In genomic region chr7:1114088-1114487, GRCh38 we compare ENCODE assay signal across 21 cellular contexts. TPM values are rescaled to one million over a fixed set of nuclear protein-coding genes. Genes with fewer than 3 reads are reported as not detected.
A peak's percentile ranks its signal among the peaks of the same experiment; 100 is the strongest.
DNase-seq lines count a peak whose midpoint lies in the region; ATAC-seq, FAIRE-seq and TF ChIP-seq lines count a peak whose summit lies in the region.
"Had no signal": no experiment of that assay in that cellular context is flagged by ENCODE, and none has a peak within 500 bp of the region (broad histone marks: within the 10 kb centered on the region; RNA-seq: fewer than 3 reads in every experiment).

No MANE protein-coding gene starts in this region.

- no peak overlapping the region for H3K27ac ChIP-seq in H1 (ENCODE audit: low read depth, low read length)
- H3K27ac ChIP-seq in spleen, result peak overlapping the region in 3 of 8 donors; percentile 20 to 40 (median 39)
- H3K27ac ChIP-seq: 22Rv1 had no signal

- H2BK15ac ChIP-seq in H1 (ENCODE audit: low read length), result no peak overlapping the region

- TF ChIP-seq CTCF in H1 (IDR thresholded peaks at IDR 0.05; ENCODE audit: control extremely low read depth in 1 of 3, insufficient read depth in 1 of 3, low read depth in 1 of 3, low read length in 3 of 3) (no peak), nephron progenitor cell (IDR thresholded peaks at IDR 0.05) (no peak), spleen (IDR thresholded peaks at IDR 0.05 in 8 of 11, conservative IDR thresholded peaks at IDR 0.05 in 3 of 11) (no peak)

- peak overlapping the region; percentile 51; the same call in 1 of the 2 replicates for H4K8ac ChIP-seq in H1 (ENCODE audit: extremely low read depth, insufficient read depth, low read length)

- H3K4ac ChIP-seq in H1 (replicated peaks; ENCODE audit: insufficient read length, low read depth, low read length), result no peak overlapping the region

- peaks cover 11% of the 10 kb centered on the region for H3K79me1 ChIP-seq in H1 (ENCODE audit: low read depth, low read length)

- no peak for DNase-seq in activated naive CD4-positive, alpha-beta T cell treated with anti-CD3 and anti-CD28 coated beads, Interleukin-2, amount 10 ng/mL, durations not matched to agents 7 days and 5 days
- DNase-seq in H1 (ENCODE audit: low read depth in 1 of 2, low spot score in 2 of 2) (no peak), nephron progenitor cell (no peak), spleen (peak; percentile 56)
- DNase-seq: ACHN, HCEC 1CT, KG1, NCI-H1092, NCI-H1436, NCI-H187 treated with DMSO at 0.1 percent for 48 hours, NCI-H2107, NCI-H446 treated with DMSO at 0.1 percent for 48 hours, NCI-H526 treated with DMSO at 0.1 percent for 48 hours, SHP77 had no signal

- no peak for TF ChIP-seq POLR2A in H1 (IDR thresholded peaks at IDR 0.05; ENCODE audit: control extremely low read depth in 1 of 2, low read depth in 2 of 2, low read length in 2 of 2)
- TF ChIP-seq POLR2A in spleen (IDR thresholded peaks at IDR 0.05), result no peak

- peak overlapping the region; percentile 82 for H3K27ac Mint-ChIP-seq in activated naive CD4-positive, alpha-beta T cell treated with anti-CD3 and anti-CD28 coated beads, Interleukin-2, amount 50 U/mL, for 24 hours
- no peak overlapping the region for H3K27ac Mint-ChIP-seq in activated naive CD4-positive, alpha-beta T cell treated with anti-CD3 and anti-CD28 coated beads, Interleukin-2, amount 10 ng/mL, durations not matched to agents 7 days and 5 days
- peak overlapping the region; percentile 53 for H3K27ac Mint-ChIP-seq in nephron progenitor cell

- no peak overlapping the region for H2BK12ac ChIP-seq in H1 (ENCODE audit: low read depth, low read length)

- H3K9me3 ChIP-seq in H1 (ENCODE audit: insufficient read depth in 2 of 2, low read depth in 1 of 2, low read length in 1 of 2) (no peaks in the 10 kb centered on the region; a peak in 1 of 4 replicates), spleen (no peaks in the 10 kb centered on the region)

- no peak overlapping the region for H2BK20ac ChIP-seq in H1 (ENCODE audit: low read length)

- TF ChIP-seq RAD21 in H1 (IDR thresholded peaks at IDR 0.05 in 1 of 2, conservative IDR thresholded peaks at IDR 0.05 in 1 of 2; ENCODE audit: low read depth in 2 of 2, low read length in 2 of 2), result no peak

- H3K23me2 ChIP-seq in H1 (ENCODE audit: low read depth, low read length), result no peaks in the 10 kb centered on the region

- no peak overlapping the region for H4K91ac ChIP-seq in H1 (replicated peaks; ENCODE audit: insufficient read length, low read length)

- H3K27me3 Mint-ChIP-seq in activated naive CD4-positive, alpha-beta T cell treated with anti-CD3 and anti-CD28 coated beads, Interleukin-2, amount 50 U/mL, for 24 hours, result no peaks in the 10 kb centered on the region
- H3K27me3 Mint-ChIP-seq in activated naive CD4-positive, alpha-beta T cell treated with anti-CD3 and anti-CD28 coated beads, Interleukin-2, amount 10 ng/mL, durations not matched to agents 7 days and 5 days, result no peaks in the 10 kb centered on the region
- H3K27me3 Mint-ChIP-seq in nephron progenitor cell (ENCODE audit: low read depth, poor library complexity), result peaks cover 3% of the 10 kb centered on the region
- H3K27me3 Mint-ChIP-seq: CD8-positive, alpha-beta memory T cell had no signal

- H3K36me3 ChIP-seq in H1 (ENCODE audit: control insufficient read depth in 2 of 4, insufficient read depth in 4 of 4, low read length in 3 of 4), result no peaks in the 10 kb centered on the region
- H3K36me3 ChIP-seq in spleen, result peaks cover 0 to 7% (median 0%) of the 10 kb centered on the region in 6 donors

- no peak overlapping the region for H4K5ac ChIP-seq in H1 (ENCODE audit: insufficient read length, low read depth, low read length)

- FAIRE-seq in H1 (lab: Jason Lieb, UNC), result no peak
- FAIRE-seq: G401.6 had no signal

- intact Hi-C loops in spleen (cut with DNase I; ENCODE audit: low total_unique reads), result no loop called here

- no peaks in the 10 kb centered on the region for H3K9me3 Mint-ChIP-seq in activated naive CD4-positive, alpha-beta T cell treated with anti-CD3 and anti-CD28 coated beads, Interleukin-2, amount 50 U/mL, for 24 hours
- peaks cover 4% of the 10 kb centered on the region for H3K9me3 Mint-ChIP-seq in activated naive CD4-positive, alpha-beta T cell treated with anti-CD3 and anti-CD28 coated beads, Interleukin-2, amount 10 ng/mL, durations not matched to agents 7 days and 5 days
- peaks cover 15% of the 10 kb centered on the region for H3K9me3 Mint-ChIP-seq in nephron progenitor cell
- H3K9me3 Mint-ChIP-seq: CD8-positive, alpha-beta memory T cell had no signal

- no peaks in the 10 kb centered on the region for H3K27me3 ChIP-seq in H1 (replicated peaks in 1 of 4; ENCODE audit: control insufficient read depth in 3 of 4, extremely low read depth in 1 of 4, insufficient read depth in 3 of 4, low read length in 3 of 4)
- no peaks in the 10 kb centered on the region for H3K27me3 ChIP-seq in spleen (replicated peaks in 1 of 7)

- no peak for TF ChIP-seq EP300 in H1 (IDR thresholded peaks at IDR 0.05; ENCODE audit: borderline replicate concordance in 1 of 2, low read depth in 2 of 2, low read length in 2 of 2)

- H4K20me1 ChIP-seq in H1 (replicated peaks in 1 of 2; ENCODE audit: control insufficient read depth in 1 of 2, insufficient read depth in 2 of 2, low read length in 2 of 2), result peaks cover 0 to 5% of the 10 kb centered on the region in 2 experiments

- no peaks in the 10 kb centered on the region for H3K4me1 ChIP-seq in H1 (replicated peaks in 1 of 4; ENCODE audit: control insufficient read depth in 3 of 4, insufficient read depth in 4 of 4, low read length in 3 of 4)
- H3K4me1 ChIP-seq in spleen, result peaks cover 0 to 13% (median 0%) of the 10 kb centered on the region in 6 donors

- H3K4me3 ChIP-seq in H1 (ENCODE audit: extremely low read depth in 1 of 4, insufficient read depth in 2 of 4, low read depth in 3 of 4, low read length in 4 of 4) (no peak overlapping the region), spleen (no peak overlapping the region)

- 85% methylated on average over 13 of the region's 13 CpGs; no CpG with 5 or more reads in 1 of the 2 experiments for WGBS in H1 (ENCODE audit: extremely low coverage in 1 of 2, insufficient coverage in 1 of 2, insufficient read length in 1 of 2, insufficient replicate concordance in 2 of 2, low coverage in 1 of 2, low lambda C conversion rate in 2 of 2, missing lambda C conversion rate in 1 of 2), 2 experiments
- 76 to 88% (median 85%) methylated on average over 12 to 13 of the region's 13 CpGs for WGBS in spleen, 5 donors

- H3K14ac ChIP-seq in H1 (ENCODE audit: insufficient read length), result no peak overlapping the region

- H3K23ac ChIP-seq in H1 (ENCODE audit: insufficient read length), result no peak overlapping the region

- H3K79me2 ChIP-seq in H1 (ENCODE audit: control insufficient read depth in 1 of 2, insufficient read depth in 2 of 2, low read length in 2 of 2), result peaks cover 0 to 19% of the 10 kb centered on the region in 2 experiments; a peak in 1 of 4 replicates

- H2BK120ac ChIP-seq in H1 (replicated peaks; ENCODE audit: low read depth, low read length), result no peak overlapping the region

- H3K4me1 Mint-ChIP-seq in activated naive CD4-positive, alpha-beta T cell treated with anti-CD3 and anti-CD28 coated beads, Interleukin-2, amount 50 U/mL, for 24 hours, result peaks cover 11% of the 10 kb centered on the region
- H3K4me1 Mint-ChIP-seq in activated naive CD4-positive, alpha-beta T cell treated with anti-CD3 and anti-CD28 coated beads, Interleukin-2, amount 10 ng/mL, durations not matched to agents 7 days and 5 days, result peaks cover 9% of the 10 kb centered on the region
- peaks cover 37% of the 10 kb centered on the region for H3K4me1 Mint-ChIP-seq in nephron progenitor cell

- H2BK5ac ChIP-seq in H1 (ENCODE audit: low read depth, low read length), result no peak overlapping the region

- no peaks in the 10 kb centered on the region for H3K36me3 Mint-ChIP-seq in activated naive CD4-positive, alpha-beta T cell treated with anti-CD3 and anti-CD28 coated beads, Interleukin-2, amount 50 U/mL, for 24 hours
- no peaks in the 10 kb centered on the region for H3K36me3 Mint-ChIP-seq in activated naive CD4-positive, alpha-beta T cell treated with anti-CD3 and anti-CD28 coated beads, Interleukin-2, amount 10 ng/mL, durations not matched to agents 7 days and 5 days
- H3K36me3 Mint-ChIP-seq in nephron progenitor cell (ENCODE audit: low read depth), result peaks cover 34% of the 10 kb centered on the region

- POLR2A ChIA-PET in H1 (lab: Charles Lee; ENCODE audit: partially characterized antibody), result interaction anchor here (1.4 kb wide), 2 partner anchors 24 kb away, joined by 3 to 5 read pairs; a partner anchor contains a TSS

- no peak overlapping the region for H3K56ac ChIP-seq in H1 (replicated peaks; ENCODE audit: insufficient read length, low read depth, low read length)

- no peak overlapping the region for H2AFZ ChIP-seq in H1 (ENCODE audit: low read length)

- H2AK5ac ChIP-seq in H1 (ENCODE audit: low read depth, low read length), result no peak overlapping the region

- H3K4me3 Mint-ChIP-seq in activated naive CD4-positive, alpha-beta T cell treated with anti-CD3 and anti-CD28 coated beads, Interleukin-2, amount 50 U/mL, for 24 hours, result no peak overlapping the region
- no peak overlapping the region for H3K4me3 Mint-ChIP-seq in activated naive CD4-positive, alpha-beta T cell treated with anti-CD3 and anti-CD28 coated beads, Interleukin-2, amount 10 ng/mL, durations not matched to agents 7 days and 5 days
- H3K4me3 Mint-ChIP-seq in nephron progenitor cell, result no peak overlapping the region
- H3K4me3 Mint-ChIP-seq: CD8-positive, alpha-beta memory T cell had no signal

- H3K18ac ChIP-seq in H1 (ENCODE audit: extremely low read depth, low read length), result no peak overlapping the region

- CTCF ChIA-PET in activated naive CD4-positive, alpha-beta T cell treated with anti-CD3 and anti-CD28 coated beads, Interleukin-2, amount 10 ng/mL, durations not matched to agents 7 days and 5 days (lab: Charles Lee), result interaction anchor here (1.2 kb wide), 1 partner anchor 29 kb away, joined by 3 read pairs; no protein-coding TSS in a partner anchor
- CTCF ChIA-PET in H1 (lab: Charles Lee; ENCODE audit: partially characterized antibody), result interaction anchor here (0.7 to 2.4 kb wide), 10 partner anchors 9 to 119 kb away, joined by 3 to 14 read pairs (median 4); partner anchors contain the start of gene GPER1

- no peak overlapping the region for H3K4me2 ChIP-seq in H1 (ENCODE audit: insufficient read depth in 1 of 2, low read depth in 2 of 2, low read length in 2 of 2)

- ATAC-seq in GM19351 (IDR thresholded peaks at IDR 0.05; ENCODE audit: unreplicated experiment) (no peak), GM19455 (IDR thresholded peaks at IDR 0.05; ENCODE audit: unreplicated experiment) (no peak), GM21723 (IDR thresholded peaks at IDR 0.05; ENCODE audit: unreplicated experiment) (no peak)

- H3K9ac ChIP-seq in H1 (replicated peaks in 1 of 4; ENCODE audit: extremely low read depth in 1 of 4, low read depth in 3 of 4, low read length in 3 of 4), result no peak overlapping the region

RNA-seq across cellular contexts. Expression of gene GPER1, which starts 26.2 kb away (rescaled TPM):
- 0.24 and 0.52 TPM in 2 replicates for total RNA-seq in H1 (2021; fragmentation: NEBNext Ultra II Directional; extraction: Animal tissue kit (Norgen Biotek cat#: 25700))
- 0.47 and 0.78 TPM in 2 replicates for polyA plus RNA-seq in H1 (2011; rRNA removed)
- 0.56 TPM for polyA plus RNA-seq in H1 (2011; cell fraction: cytosol; rRNA removed)
- polyA plus RNA-seq in H1 (2011; cell fraction: nucleus; rRNA removed), result 1.00 TPM
- 0.36 to 0.68 TPM (median 0.62 TPM) in 4 replicates for polyA plus RNA-seq in H1 (2012, experiment 1 of 2)
- polyA plus RNA-seq in H1 (2012, experiment 2 of 2), result 0.17 TPM
- 0.20 TPM for polyA plus RNA-seq in H1 (2013, experiment 1 of 2)
- polyA plus RNA-seq in H1 (2013, experiment 2 of 2), result 0.20 TPM
- 0.16 and 0.27 TPM in 2 replicates for polyA minus RNA-seq in H1 (2011; rRNA and poly(A)+ RNA removed)
- polyA minus RNA-seq in H1 (2011; cell fraction: cytosol; rRNA and poly(A)+ RNA removed), result not detected
- polyA minus RNA-seq in H1 (2011; cell fraction: nucleus; rRNA and poly(A)+ RNA removed), result 0.70 TPM
- 10 to 100 TPM in 1 of 7 donors, 1 to 10 TPM in 6; 3.0 to 14.2 (median 6.1) TPM for total RNA-seq in spleen
- polyA plus RNA-seq in spleen, result 1 to 10 TPM; 3.7 to 6.4 (median 3.9) TPM
- total RNA-seq: CD8-positive, alpha-beta memory T cell had no signal

RNA-seq across cellular contexts. Expression of gene ZFAND2A, which starts 45.9 kb away (rescaled TPM):
- total RNA-seq in H1 (2021; fragmentation: NEBNext Ultra II Directional; extraction: Animal tissue kit (Norgen Biotek cat#: 25700)), result 15.5 and 16.6 TPM in 2 replicates
- polyA plus RNA-seq in H1 (2011; rRNA removed), result 17.7 and 20.3 TPM in 2 replicates
- 22.7 TPM for polyA plus RNA-seq in H1 (2011; cell fraction: cytosol; rRNA removed)
- polyA plus RNA-seq in H1 (2011; cell fraction: nucleus; rRNA removed), result 12.6 TPM
- 18.9 to 23.2 TPM (median 21.4 TPM) in 4 replicates for polyA plus RNA-seq in H1 (2012, experiment 1 of 2)
- 18.0 TPM for polyA plus RNA-seq in H1 (2012, experiment 2 of 2)
- 7.9 TPM for polyA plus RNA-seq in H1 (2013, experiment 1 of 2)
- polyA plus RNA-seq in H1 (2013, experiment 2 of 2), result 8.7 TPM
- 9.8 and 10.7 TPM in 2 replicates for polyA minus RNA-seq in H1 (2011; rRNA and poly(A)+ RNA removed)
- 7.8 TPM for polyA minus RNA-seq in H1 (2011; cell fraction: cytosol; rRNA and poly(A)+ RNA removed)
- 7.3 TPM for polyA minus RNA-seq in H1 (2011; cell fraction: nucleus; rRNA and poly(A)+ RNA removed)
- 10 to 100 TPM; 18.3 to 40.3 (median 22.9) TPM for total RNA-seq in spleen
- polyA plus RNA-seq in spleen, result 10 to 100 TPM; 31.4 to 41.7 (median 32.7) TPM
